ENCODE assay signal across 8 cellular contexts in the genomic region with DNA sequence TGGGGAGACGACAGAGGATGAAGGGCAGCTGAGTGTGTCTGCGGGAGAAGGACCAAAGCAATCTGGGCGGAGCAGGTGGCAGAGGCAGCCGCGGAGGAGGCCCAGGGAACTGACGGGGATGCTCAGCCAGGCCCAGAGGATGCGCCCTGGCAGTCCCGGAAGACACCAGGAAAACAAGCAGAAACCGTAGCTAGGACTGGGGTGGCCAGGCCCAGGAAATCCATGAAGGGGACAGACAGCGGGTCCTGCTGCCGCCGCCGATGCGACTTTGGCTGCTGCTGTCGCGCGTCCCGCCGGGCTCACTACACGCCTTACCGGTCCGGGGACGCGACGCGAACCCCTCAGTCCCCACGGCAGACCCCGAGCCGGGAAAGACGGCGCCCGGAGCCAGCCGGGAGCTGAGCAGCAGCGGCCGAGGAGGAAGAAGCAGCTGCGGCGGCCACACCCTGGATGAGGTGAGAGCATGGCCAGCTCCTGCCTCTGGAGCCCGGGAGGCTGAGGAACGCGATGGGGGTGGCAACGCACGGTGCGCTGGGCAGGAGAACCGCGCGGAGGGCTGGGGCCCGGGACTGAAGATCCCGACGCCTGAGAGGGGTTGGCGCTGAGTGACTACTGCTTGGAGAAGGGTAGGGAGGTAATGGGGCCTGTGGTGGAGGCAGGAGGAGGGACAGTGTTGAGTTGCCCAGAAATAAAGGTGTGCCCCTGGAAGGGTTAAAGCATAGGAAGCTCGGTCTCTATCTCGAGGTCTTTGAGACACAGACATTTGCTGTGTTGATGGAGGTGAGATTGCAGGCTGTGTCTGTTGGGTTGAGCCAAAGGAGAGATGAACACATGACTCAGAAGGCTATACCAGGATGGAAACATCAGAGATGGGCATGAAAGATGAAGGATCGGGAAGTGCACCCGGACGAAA. TPM values are rescaled to one million over a fixed set of nuclear protein-coding genes. Genes with fewer than 3 reads are reported as not detected.
DNase-seq lines count a peak whose midpoint lies in the region; ATAC-seq and TF ChIP-seq lines count a peak whose summit lies in the region.
"Not testable (repeated sequence)": the region's sequence is repeated elsewhere in the genome, so short reads cannot be mapped to it uniquely, and the experiment has no call there.

No MANE protein-coding gene starts in this region.

- not testable (repeated sequence) for H3K36me3 Mint-ChIP-seq in Caco-2 (ENCODE audit: insufficient read depth, unreplicated experiment); activated CD8-positive, alpha-beta T cell treated with anti-CD3 and anti-CD28 coated beads, Interleukin-2, amount 10 ng/mL, durations not matched to agents 7 days and 5 days (ENCODE audit: low read depth)

- H3K27ac ChIP-seq in brain microvascular endothelial cell, parathyroid adenoma, thoracic aorta: not testable (repeated sequence)

- not testable (repeated sequence) for DNase-seq in Caco-2; activated CD8-positive, alpha-beta T cell treated with anti-CD3 and anti-CD28 coated beads, Interleukin-2, amount 10 ng/mL, durations not matched to agents 7 days and 5 days; brain microvascular endothelial cell; fibroblast of villous mesenchyme (ENCODE audit: low read depth); left lobe of liver (ENCODE audit: low spot score); thoracic aorta (ENCODE audit: low spot score)
- peak; percentile 34 to 62 for DNase-seq in NCI-H526 (lab: John Stamatoyannopoulos, UW)

- POLR2A ChIA-PET in Caco-2 (lab: Charles Lee); activated CD8-positive, alpha-beta T cell treated with anti-CD3 and anti-CD28 coated beads, Interleukin-2, amount 10 ng/mL, durations not matched to agents 7 days and 5 days (lab: Charles Lee): not testable (repeated sequence)

- H3K4me2 ChIP-seq in parathyroid adenoma (ENCODE audit: low read length), result not testable (repeated sequence)

- not testable (repeated sequence) for H3K79me2 ChIP-seq in parathyroid adenoma

- H3K36me3 ChIP-seq in Caco-2 (ENCODE audit: control insufficient read depth, insufficient read depth, low read length); brain microvascular endothelial cell (replicated peaks); parathyroid adenoma (ENCODE audit: control insufficient read depth, insufficient read depth, low read length); thoracic aorta: not testable (repeated sequence)

- intact Hi-C loops in Caco-2 (cut with micrococcal nuclease; ENCODE audit: unreplicated experiment), result not testable (repeated sequence)

- H3K9me3 ChIP-seq in Caco-2; parathyroid adenoma (ENCODE audit: control insufficient read depth, low read length); thoracic aorta: not testable (repeated sequence)

- in situ Hi-C loops in brain microvascular endothelial cell (cut with HindIII; ENCODE audit: low pct_ligation_motif_present, low sequenced_read_pairs), result not testable (repeated sequence)

- peak; percentile 67 for ATAC-seq in activated CD8-positive, alpha-beta T cell treated with anti-CD3 and anti-CD28 coated beads, Interleukin-2, amount 10 ng/mL, durations not matched to agents 7 days and 5 days
- ATAC-seq in left lobe of liver, result peak; percentile 52
- not testable (repeated sequence) for ATAC-seq in thoracic aorta (ENCODE audit: insufficient number of reproducible peaks, low FRiP score, low read depth)

- BruUV-seq in Caco-2 (replicated peaks; lab: Mats Ljungman, UMichigan), result not testable (repeated sequence)

- not testable (repeated sequence) for H3K27me3 Mint-ChIP-seq in Caco-2 (ENCODE audit: insufficient read depth, unreplicated experiment)
- H3K27me3 Mint-ChIP-seq in activated CD8-positive, alpha-beta T cell treated with anti-CD3 and anti-CD28 coated beads, Interleukin-2, amount 10 ng/mL, durations not matched to agents 7 days and 5 days (ENCODE audit: low read depth), result peaks cover 11% of the 10 kb centered on the region

- H3K27me3 ChIP-seq in Caco-2 (replicated peaks; ENCODE audit: control insufficient read depth, insufficient read depth, low read length); brain microvascular endothelial cell (replicated peaks); parathyroid adenoma (ENCODE audit: control insufficient read depth, insufficient read depth, low read length); thoracic aorta (replicated peaks; ENCODE audit: insufficient read depth): not testable (repeated sequence)

- H2AFZ ChIP-seq in parathyroid adenoma, result peak overlapping the region; percentile 53

- peak overlapping the region; percentile 14; the same call in 1 of the 2 replicates for H3K4me3 ChIP-seq in Caco-2 (ENCODE audit: low read depth, low read length)
- H3K4me3 ChIP-seq in brain microvascular endothelial cell (ENCODE audit: low read depth, low read length), result peak overlapping the region; percentile 51
- peak overlapping the region; percentile 49 for H3K4me3 ChIP-seq in fibroblast of villous mesenchyme (ENCODE audit: low read depth, low read length)
- not testable (repeated sequence) for H3K4me3 ChIP-seq in parathyroid adenoma (ENCODE audit: low read depth, low read length)
- H3K4me3 ChIP-seq in thoracic aorta, result peak overlapping the region; percentile 68

- H3K4me1 ChIP-seq in Caco-2; parathyroid adenoma; thoracic aorta (ENCODE audit: control insufficient read depth in 1 of 2, low read depth in 2 of 2): not testable (repeated sequence)

- not testable (repeated sequence) for H3K27ac Mint-ChIP-seq in Caco-2 (ENCODE audit: unreplicated experiment); activated CD8-positive, alpha-beta T cell treated with anti-CD3 and anti-CD28 coated beads, Interleukin-2, amount 10 ng/mL, durations not matched to agents 7 days and 5 days

- H3K9me3 Mint-ChIP-seq in Caco-2 (ENCODE audit: unreplicated experiment); activated CD8-positive, alpha-beta T cell treated with anti-CD3 and anti-CD28 coated beads, Interleukin-2, amount 10 ng/mL, durations not matched to agents 7 days and 5 days (ENCODE audit: insufficient read depth): not testable (repeated sequence)

- peak overlapping the region; percentile 58 for H3K4me3 Mint-ChIP-seq in Caco-2 (ENCODE audit: unreplicated experiment)
- H3K4me3 Mint-ChIP-seq in activated CD8-positive, alpha-beta T cell treated with anti-CD3 and anti-CD28 coated beads, Interleukin-2, amount 10 ng/mL, durations not matched to agents 7 days and 5 days, result peak overlapping the region; percentile 57

- not testable (repeated sequence) for TF ChIP-seq CTCF in Caco-2 (IDR thresholded peaks at IDR 0.05; ENCODE audit: insufficient read depth in 1 of 2, low read depth in 1 of 2, low read length in 1 of 2, severe bottlenecking in 1 of 2, unreplicated experiment in 1 of 2); brain microvascular endothelial cell (IDR thresholded peaks at IDR 0.05; ENCODE audit: low read depth, low read length, missing control alignments); fibroblast of villous mesenchyme (IDR thresholded peaks at IDR 0.05; ENCODE audit: insufficient read depth, low read depth, low read length); parathyroid adenoma (IDR thresholded peaks at IDR 0.05); thoracic aorta (IDR thresholded peaks at IDR 0.05)

- CTCF ChIA-PET in Caco-2 (lab: Charles Lee); activated CD8-positive, alpha-beta T cell treated with anti-CD3 and anti-CD28 coated beads, Interleukin-2, amount 10 ng/mL, durations not matched to agents 7 days and 5 days (lab: Charles Lee): not testable (repeated sequence)

- not testable (repeated sequence) for H3K4me1 Mint-ChIP-seq in Caco-2 (ENCODE audit: low read depth, unreplicated experiment); activated CD8-positive, alpha-beta T cell treated with anti-CD3 and anti-CD28 coated beads, Interleukin-2, amount 10 ng/mL, durations not matched to agents 7 days and 5 days (ENCODE audit: low read depth)

- not testable (repeated sequence) for H3K9ac ChIP-seq in parathyroid adenoma

RNA-seq across cellular contexts. Expression of gene SEC22B, which starts 20.8 kb away (rescaled TPM):
- total RNA-seq in Caco-2 (2022) (21.2 and 25.8 TPM in 2 replicates), fibroblast of villous mesenchyme (47.4 and 77.3 TPM in 2 replicates), left lobe of liver (18.5 TPM), thoracic aorta (10 to 100 TPM; 24.9 to 44.8 TPM)
- total RNA-seq in activated CD8-positive, alpha-beta T cell treated with anti-CD3 and anti-CD28 coated beads, Interleukin-2, amount 10 ng/mL, durations not matched to agents 7 days and 5 days, result 10 to 100 TPM; 21.9 to 22.4 TPM
